In the genomic region with DNA sequence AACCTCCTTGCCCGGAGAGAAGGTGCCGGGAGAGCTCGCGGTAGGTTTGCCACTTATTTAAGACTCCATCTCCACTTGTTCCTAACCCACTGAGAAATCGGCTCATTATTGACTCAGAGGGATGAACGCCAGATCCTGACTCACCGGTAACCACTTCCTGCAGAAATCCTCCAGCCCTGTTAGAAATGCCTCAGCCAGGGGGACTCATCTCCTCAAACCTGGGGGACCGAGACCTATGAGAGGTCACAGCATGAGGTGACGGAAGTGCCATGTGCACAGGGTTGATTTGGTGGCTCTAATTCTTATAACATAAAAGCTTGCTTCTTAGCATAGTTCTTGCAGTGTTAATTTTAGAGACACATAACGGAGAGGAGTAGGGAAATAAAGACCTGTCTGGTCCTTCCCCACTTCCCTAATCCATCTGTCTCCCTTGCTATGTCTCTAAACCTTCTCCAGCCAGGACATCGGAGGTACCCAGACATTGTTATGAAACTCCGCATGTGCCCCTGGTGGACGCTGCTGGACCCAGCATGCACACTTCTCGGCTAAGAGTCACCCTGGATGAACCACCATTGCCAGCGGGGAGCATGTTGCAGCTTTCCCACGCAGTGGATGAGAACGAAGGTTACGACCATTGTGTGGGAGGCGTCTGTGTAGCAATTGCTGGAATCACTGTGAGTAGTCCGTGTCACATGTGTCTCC, we compare ENCODE assay signal across 10 cellular contexts.
DNase-seq lines count a peak whose midpoint lies in the region; ATAC-seq and TF ChIP-seq lines count a peak whose summit lies in the region.
"Had no signal": no experiment of that assay in that cellular context is flagged by ENCODE, and none has a peak within 500 bp of the region (broad histone marks: within the 10 kb centered on the region; RNA-seq: fewer than 3 reads in every experiment).

No MANE protein-coding gene starts in this region.

- H3K4me3 ChIP-seq in CD8-positive, alpha-beta T cell (ENCODE audit: low read depth, low read length): no peak overlapping the region

- peaks cover 5% of the 10 kb centered on the region for H3K27me3 Mint-ChIP-seq in CD8-positive, alpha-beta T cell (ENCODE audit: low read depth)
- peaks cover 1 to 17% of the 10 kb centered on the region in 2 donors for H3K27me3 Mint-ChIP-seq in T-cell

- CTCF ChIA-PET in CD8-positive, alpha-beta T cell (lab: Charles Lee): no interaction called here
- CTCF ChIA-PET in T-cell (lab: Charles Lee): no interaction called here

- no peak for TF ChIP-seq CTCF in CD8-positive, alpha-beta T cell (IDR thresholded peaks at IDR 0.05)

- no peaks in the 10 kb centered on the region for H3K4me1 Mint-ChIP-seq in CD8-positive, alpha-beta T cell (ENCODE audit: low read depth)
- H3K4me1 Mint-ChIP-seq in T-cell: no peaks in the 10 kb centered on the region

- H3K36me3 Mint-ChIP-seq in CD8-positive, alpha-beta T cell: no peaks in the 10 kb centered on the region
- no peaks in the 10 kb centered on the region for H3K36me3 Mint-ChIP-seq in T-cell

- H3K4me1 ChIP-seq in CD8-positive, alpha-beta T cell (ENCODE audit: insufficient read depth, low read length): no peaks in the 10 kb centered on the region
- H3K4me1 ChIP-seq: parathyroid adenoma had no signal

- no peaks in the 10 kb centered on the region for H3K36me3 ChIP-seq in CD8-positive, alpha-beta T cell (ENCODE audit: insufficient read depth, low read length)

- H3K9me3 ChIP-seq in CD8-positive, alpha-beta T cell (ENCODE audit: low read length): no peaks in the 10 kb centered on the region

- DNase-seq in stimulated activated CD4-positive, alpha-beta T cell treated with anti-CD3 and anti-CD28 coated beads, Interleukin-1b, Interleukin-23, amount 100 ng/mL, for 48 hours: peak; percentile 26
- no peak for DNase-seq in stimulated activated CD4-positive, alpha-beta T cell treated with anti-CD3 and anti-CD28 coated beads, Interleukin-4, amount 100 ng/mL, for 24 hours
- DNase-seq in SK-N-DZ (ENCODE audit: low spot score) (peak; percentile 13), glomerular visceral epithelial cell (ENCODE audit: extremely low spot score) (peak; percentile 89), T-cell (no peak), NCI-H146 treated with DMSO at 0.1 percent for 48 hours (lab: John Stamatoyannopoulos, UW; ENCODE audit: unreplicated experiment) (no peak)
- DNase-seq in CD8-positive, alpha-beta T cell: no peak

- intact Hi-C loops in CD8-positive, alpha-beta T cell (cut with DNase I, micrococcal nuclease): no loop called here

- H3K27ac ChIP-seq in CD8-positive, alpha-beta T cell (ENCODE audit: low read depth, low read length): no peak overlapping the region
- H3K27ac ChIP-seq: parathyroid adenoma had no signal

- no peaks in the 10 kb centered on the region for H3K9me3 Mint-ChIP-seq in CD8-positive, alpha-beta T cell
- no peaks in the 10 kb centered on the region for H3K9me3 Mint-ChIP-seq in T-cell
- H3K9me3 Mint-ChIP-seq: T-helper 1 cell treated with Interleukin-12 subunit alpha and Interleukin-12 subunit beta and Interleukin-4 antibody, amounts not matched to agents 30 μg/mL and 1 μg/mL, for 36 hours had no signal

- no peak overlapping the region for H3K27ac Mint-ChIP-seq in CD8-positive, alpha-beta T cell
- no peak overlapping the region for H3K27ac Mint-ChIP-seq in T-cell
- H3K27ac Mint-ChIP-seq: T-helper 1 cell treated with Interleukin-12 subunit alpha and Interleukin-12 subunit beta and Interleukin-4 antibody, amounts not matched to agents 30 μg/mL and 1 μg/mL, for 36 hours had no signal

- no peaks in the 10 kb centered on the region for H3K27me3 ChIP-seq in CD8-positive, alpha-beta T cell (ENCODE audit: insufficient read depth, low read length)

- POLR2A ChIA-PET in CD8-positive, alpha-beta T cell (lab: Charles Lee): no interaction called here
- POLR2A ChIA-PET in T-cell (lab: Charles Lee): no interaction called here

- no peak overlapping the region for H3K4me3 Mint-ChIP-seq in CD8-positive, alpha-beta T cell
- H3K4me3 Mint-ChIP-seq in T-cell: no peak overlapping the region
- H3K4me3 Mint-ChIP-seq: T-helper 1 cell treated with Interleukin-12 subunit alpha and Interleukin-12 subunit beta and Interleukin-4 antibody, amounts not matched to agents 30 μg/mL and 1 μg/mL, for 36 hours had no signal

- ATAC-seq in CD8-positive, alpha-beta T cell: no peak
- no peak for ATAC-seq in T-cell (replicated peaks in 1 of 4)
- no peak for ATAC-seq in GM21619 (IDR thresholded peaks at IDR 0.05; ENCODE audit: unreplicated experiment)

Comparison
In these comparisons a context has a peak if more than half of its experiments do, and no peak if none do; other contexts are left out.
1. DNase-seq: peak in stimulated activated CD4-positive, alpha-beta T cell treated with anti-CD3 and anti-CD28 coated beads, Interleukin-1b, Interleukin-23, amount 100 ng/mL, for 48 hours (single experiment), SK-N-DZ (single experiment) and glomerular visceral epithelial cell (single experiment); none in stimulated activated CD4-positive, alpha-beta T cell treated with anti-CD3 and anti-CD28 coated beads, Interleukin-4, amount 100 ng/mL, for 24 hours (single experiment), CD8-positive, alpha-beta T cell (0 of 7), T-cell (0 of 34) and NCI-H146 treated with DMSO at 0.1 percent for 48 hours (single experiment).